ENCODE assay signal across 27 cellular contexts in the genomic region with DNA sequence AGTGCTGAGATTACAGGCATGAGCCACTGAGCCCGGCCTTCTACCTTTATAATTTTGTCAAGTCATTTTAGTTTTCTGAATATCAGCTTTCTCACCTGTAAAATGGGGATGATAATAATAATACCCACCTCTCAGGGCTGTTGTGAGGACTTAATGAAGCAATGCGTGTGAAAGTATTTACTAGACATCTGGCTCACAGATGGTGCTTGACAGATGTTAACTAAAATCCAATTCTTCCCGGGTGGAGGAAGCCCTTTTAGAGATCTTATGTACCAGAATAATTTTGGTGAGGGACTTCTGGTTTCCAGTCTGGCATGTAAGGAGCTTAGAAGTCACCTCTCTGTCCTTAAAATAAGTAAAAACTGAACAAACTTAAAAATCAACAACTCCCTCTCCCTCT.
"Had no signal": no experiment of that assay in that cellular context is flagged by ENCODE, and none has a peak within 500 bp of the region (broad histone marks: within the 10 kb centered on the region; RNA-seq: fewer than 3 reads in every experiment).

No MANE protein-coding gene starts in this region.

- DNase-seq: cortex of kidney; dorsolateral prefrontal cortex; effector CD8-positive, alpha-beta T cell; foreskin melanocyte; head of caudate nucleus; left colon; left ventricle myocardium superior; mesenchymal stem cell; midbrain; nucleus accumbens; ovary; small intestine; stimulated activated CD4-positive, alpha-beta T cell treated with anti-CD3 and anti-CD28 coated beads, Interleukin-12 subunit alpha, Interleukin-12 subunit beta, amount 100 ng/mL, for 4 hours; stimulated activated naive CD4-positive, alpha-beta T cell; stomach; substantia nigra; transverse colon had no signal

- H3K4me3 ChIP-seq: dorsolateral prefrontal cortex, esophagus muscularis mucosa, hepatocyte, lung, neural progenitor cell, ovary, right atrium auricular region, stomach, thoracic aorta, transverse colon had no signal

- H3K36me3 Mint-ChIP-seq: natural killer cell treated with Interleukin-12 subunit alpha and Interleukin-12 subunit beta and Interleukin-15 and Interleukin-18, amount 100 ng/mL, for 72 hours; neural progenitor cell had no signal

- H3K9ac ChIP-seq: neural progenitor cell had no signal

- H3K4me2 ChIP-seq: hepatocyte, neural progenitor cell had no signal

- H3K27ac Mint-ChIP-seq: natural killer cell treated with Interleukin-12 subunit alpha and Interleukin-12 subunit beta and Interleukin-15 and Interleukin-18, amount 100 ng/mL, for 72 hours; neural progenitor cell had no signal

- ATAC-seq: left colon; left ventricle myocardium superior; natural killer cell treated with Interleukin-12 subunit alpha and Interleukin-12 subunit beta and Interleukin-15 and Interleukin-18, amount 100 ng/mL, for 72 hours had no signal

- H2AFZ ChIP-seq: hepatocyte, neural progenitor cell had no signal

- FAIRE-seq: endometrium, kidney, small intestine had no signal

- H3K9me3 Mint-ChIP-seq: natural killer cell treated with Interleukin-12 subunit alpha and Interleukin-12 subunit beta and Interleukin-15 and Interleukin-18, amount 100 ng/mL, for 72 hours had no signal

- H3K4me1 Mint-ChIP-seq: neural progenitor cell had no signal

- H3K4me1 ChIP-seq: neural progenitor cell, right atrium auricular region, stomach, transverse colon had no signal

- H3K9me3 ChIP-seq: esophagus muscularis mucosa, ovary, stomach, thoracic aorta, transverse colon had no signal

- H3K79me2 ChIP-seq: hepatocyte had no signal

- H3K27me3 ChIP-seq: dorsolateral prefrontal cortex, esophagus muscularis mucosa, hepatocyte, neural progenitor cell, ovary, right atrium auricular region, stomach, transverse colon had no signal

- H3K4me3 Mint-ChIP-seq: natural killer cell treated with Interleukin-12 subunit alpha and Interleukin-12 subunit beta and Interleukin-15 and Interleukin-18, amount 100 ng/mL, for 72 hours; neural progenitor cell had no signal

- H3K36me3 ChIP-seq: esophagus muscularis mucosa, neural progenitor cell, ovary, right atrium auricular region, stomach, thoracic aorta, transverse colon had no signal

- H3K27ac ChIP-seq: dorsolateral prefrontal cortex, epithelial cell of prostate, esophagus muscularis mucosa, hepatocyte, neural progenitor cell, ovary, right atrium auricular region, stomach, thoracic aorta, transverse colon had no signal
